In the genomic region with DNA sequence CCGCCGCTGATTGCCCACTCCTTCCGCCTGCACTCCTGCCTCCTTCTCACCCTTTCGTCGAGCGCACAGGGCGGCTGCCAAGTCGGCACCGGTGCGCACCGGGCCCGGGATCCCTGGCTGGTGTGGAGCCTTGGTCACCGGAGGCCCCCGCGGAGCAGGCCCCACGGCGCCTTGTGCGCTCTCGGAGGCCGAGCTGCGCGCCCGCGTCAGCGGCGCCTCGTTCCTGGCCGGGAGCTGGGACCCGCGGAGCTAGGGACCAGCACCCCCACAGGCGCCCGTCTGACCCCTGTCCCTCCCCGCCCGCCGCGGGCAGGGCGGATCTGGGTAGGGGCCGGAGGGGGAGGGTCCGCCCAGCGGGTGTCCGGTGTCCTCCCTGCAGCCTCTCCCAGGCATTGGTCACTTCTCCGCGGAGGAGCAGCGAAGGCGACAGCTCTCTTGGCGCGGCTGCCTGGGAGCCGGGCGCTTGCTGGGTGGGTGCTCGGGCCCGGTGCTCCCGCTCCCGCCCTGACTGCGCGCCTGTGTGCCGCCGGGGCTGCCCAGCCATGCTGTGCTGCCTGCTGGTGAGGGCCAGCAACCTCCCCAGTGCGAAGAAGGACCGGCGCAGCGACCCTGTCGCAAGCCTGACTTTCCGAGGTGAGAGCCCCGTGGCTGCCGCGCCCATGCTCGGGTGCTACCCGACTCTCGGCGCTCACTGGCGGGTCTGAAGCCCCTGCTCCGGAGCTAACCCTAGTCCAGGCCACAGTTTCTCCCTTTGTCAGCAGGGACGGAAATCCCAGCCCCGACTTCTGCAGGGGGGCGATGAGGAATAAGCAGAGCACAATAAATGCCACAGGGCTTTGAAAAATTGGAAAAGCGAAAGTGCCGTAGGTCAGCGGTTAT, we compare ENCODE assay signal across 8 cellular contexts.
DNase-seq lines count a peak whose midpoint lies in the region; ATAC-seq and TF ChIP-seq lines count a peak whose summit lies in the region.

No MANE protein-coding gene starts in this region.

- H3K9me3 ChIP-seq in DND-41 (ENCODE audit: insufficient read depth, low read length, severe bottlenecking) = peaks cover 21% of the 10 kb centered on the region

- no peaks in the 10 kb centered on the region for H3K79me2 ChIP-seq in DND-41 (ENCODE audit: insufficient read depth, low read length)

- TF ChIP-seq CTCF in DND-41 (IDR thresholded peaks at IDR 0.05; ENCODE audit: borderline replicate concordance, extremely low read depth, low read length, poor library complexity, severe bottlenecking) = no peak

- H3K36me3 ChIP-seq in DND-41 (ENCODE audit: insufficient read depth, low read length) = no peaks in the 10 kb centered on the region

- H2AFZ ChIP-seq in DND-41 (ENCODE audit: low read depth, low read length) = peak overlapping the region; percentile 68

- peak overlapping the region; percentile 36; the same call in 1 of the 2 replicates for H3K9ac ChIP-seq in DND-41 (ENCODE audit: low read depth, low read length)

- peak overlapping the region in 1 of 2 experiments; percentile 59; a peak in 2 of 4 replicates for H3K4me3 ChIP-seq in DND-41 (ENCODE audit: low read depth in 1 of 2, low read length in 2 of 2)
- H3K4me3 ChIP-seq in skin epidermis = peak overlapping the region; percentile 44 to 66 (median 49)

- H3K27ac ChIP-seq in DND-41 (ENCODE audit: low read length) = no peak overlapping the region
- peak overlapping the region in 19 of 21 experiments; percentile 0 to 84 (median 36) for H3K27ac ChIP-seq in skin epidermis

- H4K20me1 ChIP-seq in DND-41 (ENCODE audit: insufficient read depth, low read length) = no peaks in the 10 kb centered on the region

- ATAC-seq in DND-41 (ENCODE audit: insufficient read depth, low read depth) (peak; percentile 56; the same call in 2 of the 3 replicates), GM18519 (IDR thresholded peaks at IDR 0.05; ENCODE audit: low FRiP score, unreplicated experiment) (no peak)

- H3K4me1 ChIP-seq in DND-41 (ENCODE audit: insufficient read depth, low read length) = peaks cover 7% of the 10 kb centered on the region; the same call in 1 of the 2 replicates

- peaks cover 29% of the 10 kb centered on the region for H3K27me3 ChIP-seq in DND-41 (ENCODE audit: insufficient read depth, low read length, poor library complexity)

- peak; percentile 13 for DNase-seq in DND-41
- DNase-seq in LoVo (ENCODE audit: low spot score) = peak; percentile 37
- peak; percentile 67 for DNase-seq in astrocyte of the hippocampus (ENCODE audit: low read depth, low spot score)
- DNase-seq in iPS-NIHi11 (ENCODE audit: low spot score) = peak; percentile 80
- DNase-seq in kidney glomerular epithelial cell (lab: John Stamatoyannopoulos, UW) = no peak
- no peak for DNase-seq in NCI-H446 treated with DMSO at 0.1 percent for 48 hours (lab: John Stamatoyannopoulos, UW)

- peak overlapping the region; percentile 68 for H3K4me2 ChIP-seq in DND-41 (ENCODE audit: insufficient read depth, low read length)

Comparison
In these comparisons a context has a peak if more than half of its experiments do, and no peak if none do; other contexts are left out.
1. DNase-seq: peak in DND-41 (single experiment), LoVo (single experiment), astrocyte of the hippocampus (single experiment) and iPS-NIHi11 (single experiment); none in kidney glomerular epithelial cell (single experiment) and NCI-H446 treated with DMSO at 0.1 percent for 48 hours (single experiment).